26 cellular contexts compared by ENCODE assay signal in genomic region chr4:100988876-100989275, GRCh38.
"Had no signal": no experiment of that assay in that cellular context is flagged by ENCODE, and none has a peak within 500 bp of the region (broad histone marks: within the 10 kb centered on the region; RNA-seq: fewer than 3 reads in every experiment).

No MANE protein-coding gene starts in this region.

- DNase-seq: activated CD4-positive, alpha-beta memory T cell treated with anti-CD3 and anti-CD28 coated beads, Interleukin-2, amount 10 ng/mL, durations not matched to agents 7 days and 5 days; activated CD4-positive, alpha-beta T cell treated with anti-CD3 and anti-CD28 coated beads, Interleukin-2, amount 10 ng/mL, durations not matched to agents 7 days and 5 days; activated CD4-positive, CD25-positive, alpha-beta regulatory T cell; activated gamma-delta T cell; activated naive CD4-positive, alpha-beta T cell treated with anti-CD3 and anti-CD28 coated beads for 36 hours; activated T-cell treated with anti-CD3 and anti-CD28 coated beads for 4 hours; activated T-cell treated with anti-CD3 and anti-CD28 coated beads, Interleukin-2, amount 50 U/mL, for 48 hours; amygdala; brain microvascular endothelial cell; NCI-H1092; NCI-H1417; NCI-H1930; NCI-H510A treated with DMSO at 0.1 percent for 48 hours; NCI-H69; NK-92 treated with Interleukin-12 subunit alpha and Interleukin-12 subunit beta, amount 100 ng/mL, for 24 hours; OCI-M1; Right ventricle myocardium superior; SJCRH30; SK-N-SH; T-helper 1 cell had no signal

- H3K27me3 ChIP-seq: brain microvascular endothelial cell, cardiac muscle cell, SJCRH30 had no signal

- H3K4me3 ChIP-seq: cardiac muscle cell, SJCRH30 had no signal

- H3K9me3 ChIP-seq: SJCRH30, SK-N-SH had no signal

- H3K27ac ChIP-seq: brain microvascular endothelial cell, cardiac muscle cell, KMS-11, RWPE1, SJCRH30, VCaP had no signal

- H3K36me3 ChIP-seq: brain microvascular endothelial cell, cardiac muscle cell, SJCRH30 had no signal

- H3K9ac ChIP-seq: KMS-11, SK-N-SH had no signal

- H3K4me2 ChIP-seq: KMS-11, SK-N-SH had no signal

- ATAC-seq: activated T-helper 17 cell treated with anti-CD3 and anti-CD28 coated beads, Interleukin-2, amount 50 U/mL, for 72 hours; Panc1 had no signal
